In the genomic region with DNA sequence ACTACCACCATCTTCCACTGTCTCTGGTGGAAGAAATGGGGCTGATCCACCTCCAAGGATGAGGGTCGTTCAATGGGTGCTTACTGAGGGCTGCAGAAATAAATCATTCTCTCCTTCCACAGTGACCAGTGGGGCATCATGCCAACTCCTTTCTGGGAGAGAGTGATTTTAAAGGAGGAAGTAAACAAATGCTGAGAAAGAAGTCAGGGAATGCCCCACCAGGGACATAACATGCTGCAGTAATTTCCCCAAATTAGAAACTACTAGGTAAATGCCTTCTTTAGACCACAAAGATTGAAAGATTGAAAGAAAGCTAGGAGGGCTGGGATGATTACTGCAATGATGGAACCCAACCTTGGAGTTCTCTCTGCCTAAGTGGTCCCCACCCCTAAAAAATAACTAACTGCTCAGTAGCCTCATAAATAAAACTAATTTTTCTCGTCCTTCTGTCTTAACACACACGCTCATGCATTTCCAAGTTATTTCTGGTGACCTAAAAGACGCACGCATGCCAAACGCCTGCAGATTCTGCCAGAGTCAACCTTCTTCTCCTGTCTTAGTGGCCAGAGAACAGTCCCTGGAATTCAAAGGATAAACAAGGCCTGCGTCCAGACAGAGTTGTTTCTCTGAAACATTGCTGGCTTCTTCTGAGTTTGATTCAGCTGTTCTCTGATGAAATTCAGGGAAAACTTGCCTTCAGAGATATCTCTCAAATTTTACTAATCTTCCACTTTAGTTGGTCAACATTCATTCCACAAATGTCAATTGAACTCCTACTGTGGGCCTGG, we compare ENCODE assay signal across 11 cellular contexts.
DNase-seq lines count a peak whose midpoint lies in the region; TF ChIP-seq lines count a peak whose summit lies in the region.
"Had no signal": no experiment of that assay in that cellular context is flagged by ENCODE, and none has a peak within 500 bp of the region (broad histone marks: within the 10 kb centered on the region; RNA-seq: fewer than 3 reads in every experiment).

No MANE protein-coding gene starts in this region.

- peaks cover 43% of the 10 kb centered on the region for H3K4me1 Mint-ChIP-seq in MCF 10A (ENCODE audit: insufficient read depth, unreplicated experiment)

- WGBS in mammary epithelial cell (ENCODE audit: low coverage, missing lambda C conversion rate), result 83% methylated on average over 7 of the region's 7 CpGs
- WGBS in esophagus muscularis mucosa, result 40% methylated on average over 7 of the region's 7 CpGs

- H3F3A ChIP-seq in MM.1S (ENCODE audit: insufficient read depth, low read length), result no peaks in the 10 kb centered on the region

- H2AFZ ChIP-seq in mammary epithelial cell (ENCODE audit: low read depth, low read length) (no peak overlapping the region), MM.1S (ENCODE audit: low read length) (no peak overlapping the region)

- TF ChIP-seq POLR2A in esophagus muscularis mucosa (IDR thresholded peaks at IDR 0.05; ENCODE audit: low read depth) (no peak), uterus (IDR thresholded peaks at IDR 0.05) (no peak)

- H3K27ac Mint-ChIP-seq in MCF 10A (ENCODE audit: low read depth, unreplicated experiment), result peak overlapping the region; percentile 96

- BruUV-seq in MCF 10A (replicated peaks; lab: Mats Ljungman, UMichigan) (no TSS peak), mammary epithelial cell (replicated peaks; lab: Mats Ljungman, UMichigan) (no TSS peak)

- DNase-seq in MCF 10A (ENCODE audit: unreplicated experiment) (no peak), mammary epithelial cell (no peak), esophagus muscularis mucosa (ENCODE audit: extremely low spot score) (peak; percentile 96), uterus (peak; percentile 73 to 78), NCI-H524 (lab: John Stamatoyannopoulos, UW) (no peak), activated T-cell treated with anti-CD3 and anti-CD28 coated beads for 4 hours (no peak), MM.1S (no peak)
- DNase-seq: kidney glomerular epithelial cell, NCI-H2171 treated with DMSO at 0.1 percent for 48 hours had no signal

- peak; percentile 9 for TF ChIP-seq EP300 in esophagus muscularis mucosa (IDR thresholded peaks at IDR 0.05)

- no peaks in the 10 kb centered on the region for H4K20me1 ChIP-seq in mammary epithelial cell (ENCODE audit: insufficient read depth, low read length)
- H4K20me1 ChIP-seq in MM.1S (ENCODE audit: insufficient read depth, low read length), result no peaks in the 10 kb centered on the region

- no peaks in the 10 kb centered on the region for H3K27me3 Mint-ChIP-seq in MCF 10A (ENCODE audit: insufficient read depth, unreplicated experiment)

- H3K4me1 ChIP-seq in mammary epithelial cell (ENCODE audit: insufficient read depth, low read length), result peaks cover 26% of the 10 kb centered on the region
- H3K4me1 ChIP-seq in esophagus muscularis mucosa, result peaks cover 36 to 61% (median 56%) of the 10 kb centered on the region in 4 donors
- peaks cover 38% of the 10 kb centered on the region for H3K4me1 ChIP-seq in muscle layer of colon (ENCODE audit: insufficient read depth, low read length)
- H3K4me1 ChIP-seq in uterus, result peaks cover 9 to 12% of the 10 kb centered on the region in 2 donors
- H3K4me1 ChIP-seq in MM.1S (ENCODE audit: low read length), result peaks cover 3% of the 10 kb centered on the region

- no peak overlapping the region for H3K27ac ChIP-seq in mammary epithelial cell (ENCODE audit: insufficient read depth, low read depth, low read length)
- H3K27ac ChIP-seq in esophagus muscularis mucosa (replicated peaks in 1 of 4), result peak overlapping the region; percentile 78 to 83 (median 82)
- peak overlapping the region; percentile 48 for H3K27ac ChIP-seq in muscle layer of colon (ENCODE audit: low read depth, low read length)
- H3K27ac ChIP-seq in uterus, result peak overlapping the region; percentile 18 to 53
- H3K27ac ChIP-seq in MM.1S (ENCODE audit: low read length), result no peak overlapping the region

- CTCF ChIA-PET in MCF 10A (lab: Yijun Ruan, JAX), result interaction anchor here (0.5 to 1.4 kb wide), 4 partner anchors 22 to 151 kb away, joined by 3 to 5 read pairs (median 3); no protein-coding TSS in a partner anchor
- CTCF ChIA-PET in mammary epithelial cell (lab: Charles Lee; ENCODE audit: low non-redundant PET), result no interaction called here

- H3K9me3 Mint-ChIP-seq in MCF 10A (ENCODE audit: unreplicated experiment), result peaks cover 15% of the 10 kb centered on the region

- H3K27me3 ChIP-seq in mammary epithelial cell (ENCODE audit: insufficient read depth, low read length) (no peaks in the 10 kb centered on the region), esophagus muscularis mucosa (no peaks in the 10 kb centered on the region), muscle layer of colon (ENCODE audit: control insufficient read depth in 1 of 2, insufficient read depth in 2 of 2, low read length in 2 of 2) (no peaks in the 10 kb centered on the region), uterus (no peaks in the 10 kb centered on the region), MM.1S (replicated peaks; ENCODE audit: insufficient read depth, low read length) (no peaks in the 10 kb centered on the region)

- H3K4me2 ChIP-seq in mammary epithelial cell (ENCODE audit: insufficient read depth, low read depth, low read length) (no peak overlapping the region), MM.1S (ENCODE audit: low read depth, low read length) (no peak overlapping the region)

- no peak overlapping the region for H3K9ac ChIP-seq in mammary epithelial cell (ENCODE audit: insufficient read depth, low read length)
- H3K9ac ChIP-seq in muscle layer of colon (ENCODE audit: low read length), result no peak overlapping the region
- H3K9ac ChIP-seq in MM.1S (ENCODE audit: low read length), result no peak overlapping the region

- H3K4me3 Mint-ChIP-seq in MCF 10A (ENCODE audit: unreplicated experiment), result no peak overlapping the region

- dilution Hi-C loops in mammary epithelial cell (cut with HindIII; ENCODE audit: low sequenced_read_pairs), result loop anchor here (5.0 kb wide), 1 partner anchor 36 kb away; no protein-coding TSS in a partner anchor

- H3K36me3 ChIP-seq in mammary epithelial cell (ENCODE audit: insufficient read depth, low read length), result no peaks in the 10 kb centered on the region
- peaks cover 0 to 20% (median 3%) of the 10 kb centered on the region in 4 donors for H3K36me3 ChIP-seq in esophagus muscularis mucosa
- no peaks in the 10 kb centered on the region for H3K36me3 ChIP-seq in muscle layer of colon (ENCODE audit: insufficient read depth, low read length)
- no peaks in the 10 kb centered on the region for H3K36me3 ChIP-seq in uterus
- H3K36me3 ChIP-seq in MM.1S (replicated peaks; ENCODE audit: insufficient read depth, low read length), result no peaks in the 10 kb centered on the region

- POLR2A ChIA-PET in MCF 10A (lab: Yijun Ruan, JAX), result interaction anchor here (0.6 to 3.2 kb wide), 9 partner anchors 10 to 588 kb away, joined by 3 to 20 read pairs (median 4); no protein-coding TSS in a partner anchor

- TF ChIP-seq CTCF in MCF 10A (IDR thresholded peaks at IDR 0.05; ENCODE audit: unreplicated experiment) (no peak), mammary epithelial cell (conservative IDR thresholded peaks at IDR 0.05 in 1 of 2, IDR thresholded peaks at IDR 0.05 in 1 of 2; ENCODE audit: extremely low read depth in 1 of 2, insufficient read depth in 1 of 2, low read depth in 1 of 2, low read length in 2 of 2) (no peak), esophagus muscularis mucosa (IDR thresholded peaks at IDR 0.05) (no peak), uterus (IDR thresholded peaks at IDR 0.05) (no peak), MM.1S (IDR thresholded peaks at IDR 0.05; ENCODE audit: low read length) (no peak)

- H3K4me3 ChIP-seq in mammary epithelial cell (replicated peaks in 1 of 3; ENCODE audit: insufficient read depth in 1 of 3, low read depth in 2 of 3, low read length in 3 of 3), result no peak overlapping the region
- H3K4me3 ChIP-seq in esophagus muscularis mucosa, result peak overlapping the region in 2 of 4 donors; percentile 8 to 20
- H3K4me3 ChIP-seq in muscle layer of colon (ENCODE audit: low read depth in 1 of 2, low read length in 2 of 2), result no peak overlapping the region
- no peak overlapping the region for H3K4me3 ChIP-seq in uterus
- H3K4me3 ChIP-seq in MM.1S (ENCODE audit: low read length), result no peak overlapping the region
- H3K4me3 ChIP-seq: A549 had no signal

- intact Hi-C loops in MCF 10A (cut with micrococcal nuclease) (no loop called here), mammary epithelial cell (cut with micrococcal nuclease) (loop anchor here (2.0 to 10.0 kb wide), 2 partner anchors 75 to 229 kb away; no protein-coding TSS in a partner anchor), esophagus muscularis mucosa (cut with DNase I) (no loop called here), uterus (cut with DNase I; ENCODE audit: low total_unique reads) (no loop called here)

- no peaks in the 10 kb centered on the region for H3K9me2 ChIP-seq in MM.1S (replicated peaks; ENCODE audit: insufficient read depth, low read length)

- peaks cover 8% of the 10 kb centered on the region for H3K36me3 Mint-ChIP-seq in MCF 10A (ENCODE audit: insufficient read depth, unreplicated experiment)

- H3K79me2 ChIP-seq in mammary epithelial cell (ENCODE audit: insufficient read depth, low read length) (no peaks in the 10 kb centered on the region), MM.1S (ENCODE audit: low read length) (no peaks in the 10 kb centered on the region)

- H3K9me3 ChIP-seq in mammary epithelial cell (replicated peaks; ENCODE audit: insufficient read depth, low read length), result no peaks in the 10 kb centered on the region
- H3K9me3 ChIP-seq in esophagus muscularis mucosa, result no peaks in the 10 kb centered on the region
- H3K9me3 ChIP-seq in muscle layer of colon (ENCODE audit: low read length), result no peaks in the 10 kb centered on the region
- H3K9me3 ChIP-seq in uterus, result no peaks in the 10 kb centered on the region
- no peaks in the 10 kb centered on the region for H3K9me3 ChIP-seq in MM.1S (replicated peaks; ENCODE audit: insufficient read depth, low read length)
- H3K9me3 ChIP-seq: A549 had no signal

- in situ Hi-C loops in mammary epithelial cell (cut with MboI; ENCODE audit: low sequenced_read_pairs in 2 of 2), result no loop called here

Comparison
In these comparisons a context has a peak if more than half of its experiments do, and no peak if none do; other contexts are left out.
1. DNase-seq: peak in esophagus muscularis mucosa (single experiment) and uterus (2 of 2); none in MCF 10A (single experiment), mammary epithelial cell (single experiment), NCI-H524 (0 of 2), activated T-cell treated with anti-CD3 and anti-CD28 coated beads for 4 hours (single experiment) and MM.1S (single experiment).
2. H3K27ac ChIP-seq: peak in esophagus muscularis mucosa (4 of 4), muscle layer of colon (single experiment) and uterus (2 of 2); none in mammary epithelial cell (single experiment) and MM.1S (single experiment).